In the genomic region with DNA sequence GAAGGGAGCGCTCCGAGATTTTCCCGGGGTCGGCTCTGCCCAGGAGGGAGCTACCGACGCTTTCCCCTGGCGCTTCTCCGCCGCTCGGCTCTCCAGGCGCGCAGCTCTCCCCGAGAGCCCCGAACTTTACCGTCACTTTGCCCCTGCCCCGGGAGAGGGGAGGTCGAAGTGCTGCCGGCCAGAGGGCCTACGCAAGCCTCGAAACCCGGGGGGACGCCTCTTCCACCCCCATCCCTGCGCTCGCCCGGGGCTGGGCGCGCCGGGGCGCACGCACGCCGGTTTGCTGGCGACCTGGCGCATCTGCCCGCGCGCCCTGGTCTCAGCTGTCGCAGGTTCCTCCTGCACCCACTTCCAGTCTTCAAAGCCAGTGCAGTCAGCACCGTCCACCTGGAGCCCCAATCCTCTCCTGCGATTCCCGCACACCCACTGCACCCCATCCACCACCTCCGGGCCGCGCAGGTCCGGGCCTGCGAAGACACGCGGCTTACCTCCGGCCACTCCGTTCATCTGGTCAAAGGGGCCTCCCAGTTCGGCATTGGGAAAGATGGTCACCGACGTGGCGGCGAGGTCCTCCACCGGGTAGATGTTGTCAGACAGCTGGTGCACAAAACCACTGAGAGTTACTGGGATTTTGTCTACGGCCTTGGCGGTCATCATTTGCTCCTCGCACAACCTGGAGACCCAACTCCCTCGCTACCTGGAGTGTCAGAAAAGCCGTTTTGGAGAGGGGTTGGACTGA, we compare ENCODE assay signal across 8 cellular contexts. TPM values are rescaled to one million over a fixed set of nuclear protein-coding genes. Genes with fewer than 3 reads are reported as not detected.
DNase-seq lines count a peak whose midpoint lies in the region; ATAC-seq and TF ChIP-seq lines count a peak whose summit lies in the region.

No MANE protein-coding gene starts in this region.

- no peak overlapping the region for H2BK15ac ChIP-seq in H9 (ENCODE audit: low read depth, low read length)

- DNase-seq in H9, result peak; percentile 47
- peak; percentile 29 for DNase-seq in activated CD4-positive, alpha-beta memory T cell treated with anti-CD3 and anti-CD28 coated beads for 36 hours
- peak; percentile 8 for DNase-seq in fibroblast of peridontal ligament (ENCODE audit: extremely low read depth)
- no peak for DNase-seq in GM13977 (ENCODE audit: low spot score)
- DNase-seq in mucosa of gallbladder (ENCODE audit: low spot score), result no peak

- no peak overlapping the region for H2BK20ac ChIP-seq in H9 (ENCODE audit: low read depth, low read length, poor library complexity, severe bottlenecking)

- intact Hi-C loops in activated CD4-positive, alpha-beta memory T cell treated with anti-CD3 and anti-CD28 coated beads for 36 hours (cut with micrococcal nuclease), result loop anchor here (1.0 to 10.0 kb wide), 18 partner anchors 11 to 913 kb away; a partner anchor contains a TSS

- H2AFZ ChIP-seq in H9 (ENCODE audit: low read length), result no peak overlapping the region
- H2AFZ ChIP-seq in neuron (ENCODE audit: low read depth, low read length), result peak overlapping the region; percentile 57

- H3K23ac ChIP-seq in H9 (ENCODE audit: insufficient read length, low read depth, low read length), result no peak overlapping the region

- no peak overlapping the region for H3K56ac ChIP-seq in H9 (ENCODE audit: insufficient read length, low read depth, low read length)

- H3T11ph ChIP-seq in H9 (ENCODE audit: low read length), result no peak overlapping the region

- no peaks in the 10 kb centered on the region for H4K20me1 ChIP-seq in H9 (ENCODE audit: control insufficient read depth, insufficient read depth, insufficient read length)

- peak overlapping the region; percentile 74 for H3K4me2 ChIP-seq in H9 (ENCODE audit: insufficient read depth, insufficient read length, low read length)

- no peaks in the 10 kb centered on the region for H3K79me2 ChIP-seq in H9 (ENCODE audit: insufficient read depth, low read length)

- peak overlapping the region; percentile 1 for H3K9ac ChIP-seq in H9 (ENCODE audit: extremely low read depth, insufficient read length, low read length)

- H3K27ac Mint-ChIP-seq in H9, result peak overlapping the region in 1 of 3 experiments; percentile 39; a peak in 1 of 7 replicates
- peak overlapping the region; percentile 100 for H3K27ac Mint-ChIP-seq in activated CD4-positive, alpha-beta memory T cell treated with anti-CD3 and anti-CD28 coated beads for 36 hours

- H3K79me1 ChIP-seq in H9 (ENCODE audit: insufficient read depth, low read depth, low read length, poor library complexity, severe bottlenecking), result no peaks in the 10 kb centered on the region

- no peak overlapping the region for H2BK120ac ChIP-seq in H9 (ENCODE audit: low read depth, low read length, poor library complexity, severe bottlenecking)

- H4K8ac ChIP-seq in H9 (replicated peaks; ENCODE audit: insufficient read length, low read depth, low read length), result no peak overlapping the region

- no peak for ATAC-seq in HG03342 (IDR thresholded peaks at IDR 0.05; ENCODE audit: unreplicated experiment)
- no peak for ATAC-seq in HG03108 (IDR thresholded peaks at IDR 0.05; ENCODE audit: unreplicated experiment)

- H2BK12ac ChIP-seq in H9 (ENCODE audit: insufficient read length, low read depth, low read length), result no peak overlapping the region

- no peak overlapping the region for H2BK5ac ChIP-seq in H9 (ENCODE audit: insufficient read length, low read length)

- H4K91ac ChIP-seq in H9 (ENCODE audit: insufficient read length, low read depth, low read length), result no peak overlapping the region

- H2AK5ac ChIP-seq in H9 (ENCODE audit: insufficient read length, low read length), result no peak overlapping the region

- POLR2A ChIA-PET in activated CD4-positive, alpha-beta memory T cell treated with anti-CD3 and anti-CD28 coated beads for 36 hours (lab: Charles Lee), result interaction anchor here (1.1 to 3.9 kb wide), 12 partner anchors 9 to 453 kb away, joined by 3 to 21 read pairs (median 8); a partner anchor contains a TSS

- H3K36me3 Mint-ChIP-seq in H9 (ENCODE audit: insufficient read depth in 1 of 3, low read depth in 3 of 3), result peaks cover 2 to 7% (median 6%) of the 10 kb centered on the region in 3 experiments; a peak in 5 of 7 replicates
- H3K36me3 Mint-ChIP-seq in activated CD4-positive, alpha-beta memory T cell treated with anti-CD3 and anti-CD28 coated beads for 36 hours, result peaks cover 44% of the 10 kb centered on the region

- H3K9me3 Mint-ChIP-seq in H9, result peaks cover 0 to 7% of the 10 kb centered on the region in 2 experiments; a peak in 3 of 5 replicates
- H3K9me3 Mint-ChIP-seq in activated CD4-positive, alpha-beta memory T cell treated with anti-CD3 and anti-CD28 coated beads for 36 hours, result no peaks in the 10 kb centered on the region

- H3K23me2 ChIP-seq in H9 (ENCODE audit: insufficient read length, low read depth, low read length, poor library complexity, severe bottlenecking), result peaks cover 25% of the 10 kb centered on the region

- no peak overlapping the region for H3K27ac ChIP-seq in H9 (ENCODE audit: insufficient read length, low read depth, low read length)

- H4K5ac ChIP-seq in H9 (ENCODE audit: insufficient read length, low read depth, low read length), result no peak overlapping the region

- H3K18ac ChIP-seq in H9 (ENCODE audit: insufficient read length, low read depth, low read length), result peak overlapping the region; percentile 43

- H3K4me1 Mint-ChIP-seq in H9, result peaks cover 24 to 29% of the 10 kb centered on the region in 2 experiments
- H3K4me1 Mint-ChIP-seq in activated CD4-positive, alpha-beta memory T cell treated with anti-CD3 and anti-CD28 coated beads for 36 hours (ENCODE audit: low read depth), result peaks cover 50% of the 10 kb centered on the region

- no peak overlapping the region for H3K4ac ChIP-seq in H9 (ENCODE audit: low read depth, low read length)

- CTCF ChIA-PET in activated CD4-positive, alpha-beta memory T cell treated with anti-CD3 and anti-CD28 coated beads for 36 hours (lab: Charles Lee), result interaction anchor here (0.6 to 6.7 kb wide), 14 partner anchors 10 to 351 kb away, joined by 3 to 139 read pairs (median 9); a partner anchor contains a TSS

- peak overlapping the region; percentile 64; the same call in 1 of the 2 replicates for H3K14ac ChIP-seq in H9 (ENCODE audit: insufficient read depth, low read length)

- H3K4me3 Mint-ChIP-seq in H9, result peak overlapping the region; percentile 74 to 93
- peak overlapping the region; percentile 88 for H3K4me3 Mint-ChIP-seq in activated CD4-positive, alpha-beta memory T cell treated with anti-CD3 and anti-CD28 coated beads for 36 hours

- TF ChIP-seq CTCF in H9 (conservative IDR thresholded peaks at IDR 0.05), result no peak
- TF ChIP-seq CTCF in GM13977 (IDR thresholded peaks at IDR 0.05; ENCODE audit: extremely low read depth, insufficient read depth, missing control alignments), result no peak

- H3K9me3 ChIP-seq in H9 (ENCODE audit: control insufficient read depth, low read depth, low read length) (no peaks in the 10 kb centered on the region), neuron (ENCODE audit: low read length) (peaks cover 2% of the 10 kb centered on the region)

- H3K27me3 ChIP-seq in H9 (ENCODE audit: insufficient read depth, low read length) (peaks cover 26% of the 10 kb centered on the region; the same call in 1 of the 2 replicates), neuron (ENCODE audit: insufficient read depth, low read length) (peaks cover 26% of the 10 kb centered on the region)

- peaks cover 86% of the 10 kb centered on the region for H3K27me3 Mint-ChIP-seq in H9 (ENCODE audit: low read depth)
- peaks cover 17% of the 10 kb centered on the region for H3K27me3 Mint-ChIP-seq in activated CD4-positive, alpha-beta memory T cell treated with anti-CD3 and anti-CD28 coated beads for 36 hours

- no CpG with 5 or more reads among the region's 61 CpGs for WGBS in H9 (ENCODE audit: extremely low coverage, insufficient read length, low lambda C conversion rate)

- peak overlapping the region; percentile 82 for H3K4me3 ChIP-seq in neuron (ENCODE audit: low read length)

- H3K36me3 ChIP-seq in neuron (ENCODE audit: insufficient read depth, low read length), result no peaks in the 10 kb centered on the region

- in situ Hi-C loops in GM13977 (cut with MboI; ENCODE audit: low pct_unique_long_range_greater_than_20kb, low sequenced_read_pairs, unreplicated experiment), result no loop called here

- H3K4me1 ChIP-seq in H9 (ENCODE audit: insufficient read depth, low read length) (no peaks in the 10 kb centered on the region), neuron (ENCODE audit: insufficient read depth, low read length) (peaks cover 33% of the 10 kb centered on the region)

RNA-seq across cellular contexts. Expression of a gene that starts 0.6 kb away (rescaled TPM):
- total RNA-seq in H9 (2021), result 2.6 and 3.0 TPM in 2 replicates
- total RNA-seq in activated CD4-positive, alpha-beta memory T cell treated with anti-CD3 and anti-CD28 coated beads for 36 hours, result 10 to 100 TPM; 66.9 to 68.2 TPM
- total RNA-seq in mucosa of gallbladder, result 19.3 TPM

RNA-seq across cellular contexts. Expression of a gene that starts 11.0 kb away (rescaled TPM):
- total RNA-seq in H9 (2021), result 30.5 and 31.6 TPM in 2 replicates
- total RNA-seq in activated CD4-positive, alpha-beta memory T cell treated with anti-CD3 and anti-CD28 coated beads for 36 hours, result 10 to 100 TPM; 26.7 to 27.1 TPM
- total RNA-seq in mucosa of gallbladder, result 21.2 TPM

Comparison
In these comparisons a context has a peak if more than half of its experiments do, and no peak if none do; other contexts are left out.
1. DNase-seq: peak in H9 (single experiment), activated CD4-positive, alpha-beta memory T cell treated with anti-CD3 and anti-CD28 coated beads for 36 hours (single experiment) and fibroblast of peridontal ligament (single experiment); none in GM13977 (single experiment) and mucosa of gallbladder (single experiment).